Comparison of ENCODE assay signal across 11 cellular contexts in the genomic region with DNA sequence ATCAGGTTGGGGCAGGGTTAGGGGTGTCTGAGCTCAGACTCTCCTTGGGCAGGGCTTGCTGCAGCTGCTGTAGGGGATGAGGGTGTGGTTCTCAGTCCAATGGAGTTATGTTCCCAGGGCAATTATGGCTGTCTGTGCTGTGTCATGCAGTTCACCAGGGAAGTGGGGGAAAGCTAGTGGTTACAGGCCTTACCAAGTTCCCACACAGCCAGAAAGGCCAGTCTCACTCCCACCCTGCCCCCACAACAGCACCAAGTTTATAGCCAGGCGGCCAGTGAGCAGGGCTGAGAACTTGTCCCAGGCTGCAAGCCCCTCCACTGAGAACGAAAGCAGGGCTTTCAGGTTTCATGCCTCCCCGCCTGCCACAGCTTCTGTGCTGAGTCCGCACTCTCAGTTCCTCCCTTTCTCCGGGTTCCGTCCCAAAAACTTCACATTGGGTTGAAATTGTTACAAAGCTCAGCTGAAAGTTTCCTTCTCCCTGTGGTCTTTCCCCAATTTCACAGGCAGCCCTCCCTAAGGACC. TPM values are rescaled to one million over a fixed set of nuclear protein-coding genes. Genes with fewer than 3 reads are reported as not detected.
A peak's percentile ranks its signal among the peaks of the same experiment; 100 is the strongest.
DNase-seq lines count a peak whose midpoint lies in the region; ATAC-seq and TF ChIP-seq lines count a peak whose summit lies in the region.
"Had no signal": no experiment of that assay in that cellular context is flagged by ENCODE, and none has a peak within 500 bp of the region (broad histone marks: within the 10 kb centered on the region; RNA-seq: fewer than 3 reads in every experiment).

No MANE protein-coding gene starts in this region.

- TF ChIP-seq POLR2A in erythroblast (IDR thresholded peaks at IDR 0.05; ENCODE audit: low read length) = no peak

- H3K4me3 ChIP-seq in GM06990 (replicated peaks; ENCODE audit: low read depth, low read length) = no peak overlapping the region

- no peaks in the 10 kb centered on the region for H3K36me3 ChIP-seq in GM06990 (ENCODE audit: control insufficient read depth, insufficient read depth, low read length)

- TF ChIP-seq CTCF in GM06990 (IDR thresholded peaks at IDR 0.05; ENCODE audit: insufficient read depth, low read length, poor library complexity, severe bottlenecking) = no peak

- no peaks in the 10 kb centered on the region for H3K27me3 ChIP-seq in GM06990 (replicated peaks; ENCODE audit: control insufficient read depth, insufficient read depth, low read length)

- DNase-seq in GM06990 (ENCODE audit: extremely low read depth, insufficient read length) = peak; percentile 68
- no peak for DNase-seq in left lobe of liver (ENCODE audit: low spot score)
- DNase-seq in erythroblast (lab: John Stamatoyannopoulos, UW) = no peak
- DNase-seq in NCI-H128 (lab: John Stamatoyannopoulos, UW; ENCODE audit: unreplicated experiment) = no peak
- no peak for DNase-seq in SKM-1 (lab: John Stamatoyannopoulos, UW; ENCODE audit: unreplicated experiment)
- DNase-seq in DMS153 (lab: John Stamatoyannopoulos, UW) = no peak
- DNase-seq: activated CD4-positive, alpha-beta memory T cell treated with anti-CD3 and anti-CD28 coated beads for 36 hours; central memory CD4-positive, alpha-beta T cell; NCI-H446 treated with DMSO at 0.1 percent for 48 hours had no signal

- peak; percentile 51 for ATAC-seq in GM21528 (IDR thresholded peaks at IDR 0.05; ENCODE audit: low FRiP score, unreplicated experiment)
- ATAC-seq in HG03460 (IDR thresholded peaks at IDR 0.05; ENCODE audit: unreplicated experiment) = peak; percentile 89
- peak; percentile 29 for ATAC-seq in left lobe of liver

RNA-seq across cellular contexts. Expression of gene CPOX, which starts 19.6 kb away (rescaled TPM):
- total RNA-seq in left lobe of liver = 34.1 TPM

Comparison
In these comparisons a context has a peak if more than half of its experiments do, and no peak if none do; other contexts are left out.
1. ATAC-seq: peak in every context shown above with its lines; median percentile 89 in HG03460; 51 in GM21528; 29 in left lobe of liver.